In the genomic region with DNA sequence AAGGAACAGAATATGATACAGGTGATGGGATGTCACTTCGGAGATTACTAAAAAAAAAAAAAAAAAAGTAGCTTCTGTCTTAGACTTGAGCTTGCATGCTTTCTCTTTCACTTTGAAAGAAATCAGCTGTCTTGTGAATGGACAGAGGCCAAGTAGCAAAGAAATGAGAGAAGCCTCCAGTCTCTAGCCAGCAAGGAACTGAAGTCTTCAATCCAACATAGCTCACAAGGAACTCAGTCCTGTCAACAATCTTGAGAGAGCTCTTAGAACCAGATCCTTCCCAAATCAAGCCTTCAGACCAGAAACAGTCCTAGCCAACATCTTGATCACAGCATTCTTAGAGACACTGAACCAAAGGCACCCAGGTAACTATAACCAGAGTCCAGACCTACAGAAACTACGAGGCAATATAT, we compare ENCODE assay signal across 8 cellular contexts. TPM values are rescaled to one million over a fixed set of nuclear protein-coding genes. Genes with fewer than 3 reads are reported as not detected.
DNase-seq lines count a peak whose midpoint lies in the region; ATAC-seq, FAIRE-seq and TF ChIP-seq lines count a peak whose summit lies in the region.

No MANE protein-coding gene starts in this region.

- H3K23ac ChIP-seq in H9 (ENCODE audit: insufficient read length, low read depth, low read length), result no peak overlapping the region

- H2BK15ac ChIP-seq in H9 (ENCODE audit: low read depth, low read length), result no peak overlapping the region

- in situ Hi-C loops in SK-MEL-5 (cut with HindIII; ENCODE audit: low pct_unique_long_range_greater_than_20kb, low sequenced_read_pairs), result no loop called here

- no peak overlapping the region for H3K56ac ChIP-seq in H9 (ENCODE audit: insufficient read length, low read depth, low read length)

- no peaks in the 10 kb centered on the region for H3K9me3 Mint-ChIP-seq in H9

- H3K27me3 Mint-ChIP-seq in H9 (ENCODE audit: low read depth), result no peaks in the 10 kb centered on the region

- H3K27ac ChIP-seq in H9 (ENCODE audit: insufficient read length, low read depth, low read length), result no peak overlapping the region

- no peak overlapping the region for H3K18ac ChIP-seq in H9 (ENCODE audit: insufficient read length, low read depth, low read length)

- peak overlapping the region in 2 of 3 experiments; percentile 9 to 70; a peak in 2 of 7 replicates for H3K27ac Mint-ChIP-seq in H9

- no peak overlapping the region for H3K4ac ChIP-seq in H9 (ENCODE audit: low read depth, low read length)

- TF ChIP-seq POLR2A in GM12892 (IDR thresholded peaks at IDR 0.05; ENCODE audit: low read depth, low read length), result no peak

- FAIRE-seq in GM12892 (lab: Jason Lieb, UNC), result peak; percentile 51

- TF ChIP-seq CTCF in H9 (conservative IDR thresholded peaks at IDR 0.05) (no peak), fibroblast of pulmonary artery (IDR thresholded peaks at IDR 0.05; ENCODE audit: low read length, missing control alignments) (no peak)

- peak; percentile 85 for ATAC-seq in sciatic nerve

- no peaks in the 10 kb centered on the region for H4K20me1 ChIP-seq in H9 (ENCODE audit: control insufficient read depth, insufficient read depth, insufficient read length)

- H3K79me1 ChIP-seq in H9 (ENCODE audit: insufficient read depth, low read depth, low read length, poor library complexity, severe bottlenecking), result peaks cover 3% of the 10 kb centered on the region

- H3K4me2 ChIP-seq in H9 (ENCODE audit: insufficient read depth, insufficient read length, low read length), result no peak overlapping the region

- H2BK5ac ChIP-seq in H9 (ENCODE audit: insufficient read length, low read length), result no peak overlapping the region

- intact Hi-C loops in sciatic nerve (cut with DNase I), result no loop called here

- peaks cover 5% of the 10 kb centered on the region; the same call in 1 of the 2 replicates for H3K79me2 ChIP-seq in H9 (ENCODE audit: insufficient read depth, low read length)

- H3K4me1 Mint-ChIP-seq in H9, result peaks cover 14 to 28% of the 10 kb centered on the region in 2 experiments

- H3K27me3 ChIP-seq in H9 (ENCODE audit: insufficient read depth, low read length), result no peaks in the 10 kb centered on the region

- H3K4me1 ChIP-seq in H9 (ENCODE audit: insufficient read depth, low read length), result no peaks in the 10 kb centered on the region; the same call in 1 of the 2 replicates

- H3K9me3 ChIP-seq in H9 (ENCODE audit: control insufficient read depth, low read depth, low read length), result no peaks in the 10 kb centered on the region

- H4K91ac ChIP-seq in H9 (ENCODE audit: insufficient read length, low read depth, low read length), result no peak overlapping the region

- H3K36me3 Mint-ChIP-seq in H9 (ENCODE audit: insufficient read depth in 1 of 3, low read depth in 3 of 3), result peaks cover 9 to 36% (median 30%) of the 10 kb centered on the region in 3 experiments; a peak in 6 of 7 replicates

- no peak overlapping the region for H2AFZ ChIP-seq in H9 (ENCODE audit: low read length)

- H2BK12ac ChIP-seq in H9 (ENCODE audit: insufficient read length, low read depth, low read length), result no peak overlapping the region

- H2AK5ac ChIP-seq in H9 (ENCODE audit: insufficient read length, low read length), result no peak overlapping the region

- no peak overlapping the region for H2BK120ac ChIP-seq in H9 (ENCODE audit: low read depth, low read length, poor library complexity, severe bottlenecking)

- WGBS in H9 (ENCODE audit: extremely low coverage, insufficient read length, low lambda C conversion rate), result no CpG with 5 or more reads among the region's 2 CpGs

- no peak for DNase-seq in GM12892 (ENCODE audit: insufficient read length)
- no peak for DNase-seq in H9
- DNase-seq in SK-MEL-5 (ENCODE audit: low read depth, low spot score), result peak; percentile 32
- DNase-seq in fibroblast of pulmonary artery (ENCODE audit: low read depth), result peak; percentile 77
- DNase-seq in sciatic nerve (ENCODE audit: low spot score), result no peak
- DNase-seq in COLO829 (ENCODE audit: low spot score), result no peak
- DNase-seq in activated effector memory CD4-positive, alpha-beta T cell treated with anti-CD3 and anti-CD28 coated beads, Interleukin-2, amount 50 U/mL, for 16 hours, result no peak
- DNase-seq in NCI-H2029 (lab: John Stamatoyannopoulos, UW), result no peak

- H4K5ac ChIP-seq in H9 (ENCODE audit: insufficient read length, low read depth, low read length), result no peak overlapping the region

- H3K23me2 ChIP-seq in H9 (ENCODE audit: insufficient read length, low read depth, low read length, poor library complexity, severe bottlenecking), result no peaks in the 10 kb centered on the region

- H4K8ac ChIP-seq in H9 (replicated peaks; ENCODE audit: insufficient read length, low read depth, low read length), result no peak overlapping the region

- no peak overlapping the region for H3K14ac ChIP-seq in H9 (ENCODE audit: insufficient read depth, low read length)

- H3K9ac ChIP-seq in H9 (ENCODE audit: extremely low read depth, insufficient read length, low read length), result no peak overlapping the region

- H3K4me3 ChIP-seq in fibroblast of pulmonary artery (replicated peaks; ENCODE audit: low read depth, low read length), result peak overlapping the region; percentile 19

- no peak overlapping the region for H3K4me3 Mint-ChIP-seq in H9

- H2BK20ac ChIP-seq in H9 (ENCODE audit: low read depth, low read length, poor library complexity, severe bottlenecking), result no peak overlapping the region

- H3T11ph ChIP-seq in H9 (ENCODE audit: low read length), result no peak overlapping the region

RNA-seq across cellular contexts. Expression of gene N4BP2L2, which starts 7.7 kb away (rescaled TPM):
- 76.4 TPM for polyA plus RNA-seq in GM12892 (2012; ENCODE audit: missing spikeins)
- total RNA-seq in H9 (2021), result 58.0 and 61.4 TPM in 2 replicates
- 104 TPM in 2 replicates for total RNA-seq in SK-MEL-5 (2014; rRNA removed; shearing (Covaris generic))
- 45.5 and 101 TPM in 2 replicates for polyA plus RNA-seq in SK-MEL-5 (2015; cell fraction: cytosol; rRNA removed)
- polyA plus RNA-seq in SK-MEL-5 (2015; cell fraction: nucleus; rRNA removed), result 389 and 455 TPM in 2 replicates
- 260 TPM for total RNA-seq in sciatic nerve

RNA-seq across cellular contexts. Expression of gene PDS5B, which starts 55.4 kb away (rescaled TPM):
- polyA plus RNA-seq in GM12892 (2012; ENCODE audit: missing spikeins), result 30.6 TPM
- total RNA-seq in H9 (2021) (50.0 and 50.9 TPM in 2 replicates), sciatic nerve (80.1 TPM)
- total RNA-seq in SK-MEL-5 (2014; rRNA removed; shearing (Covaris generic)), result 13.4 and 15.2 TPM in 2 replicates
- 12.4 and 13.5 TPM in 2 replicates for polyA plus RNA-seq in SK-MEL-5 (2015; cell fraction: cytosol; rRNA removed)
- polyA plus RNA-seq in SK-MEL-5 (2015; cell fraction: nucleus; rRNA removed), result 17.5 and 18.6 TPM in 2 replicates

Comparison
In these comparisons a context has a peak if more than half of its experiments do, and no peak if none do; other contexts are left out.
1. DNase-seq: peak in SK-MEL-5 (single experiment) and fibroblast of pulmonary artery (single experiment); none in GM12892 (single experiment), H9 (single experiment), sciatic nerve (single experiment), COLO829 (single experiment), activated effector memory CD4-positive, alpha-beta T cell treated with anti-CD3 and anti-CD28 coated beads, Interleukin-2, amount 50 U/mL, for 16 hours (single experiment) and NCI-H2029 (single experiment).